ENCODE assay signal across 12 cellular contexts in the genomic region with DNA sequence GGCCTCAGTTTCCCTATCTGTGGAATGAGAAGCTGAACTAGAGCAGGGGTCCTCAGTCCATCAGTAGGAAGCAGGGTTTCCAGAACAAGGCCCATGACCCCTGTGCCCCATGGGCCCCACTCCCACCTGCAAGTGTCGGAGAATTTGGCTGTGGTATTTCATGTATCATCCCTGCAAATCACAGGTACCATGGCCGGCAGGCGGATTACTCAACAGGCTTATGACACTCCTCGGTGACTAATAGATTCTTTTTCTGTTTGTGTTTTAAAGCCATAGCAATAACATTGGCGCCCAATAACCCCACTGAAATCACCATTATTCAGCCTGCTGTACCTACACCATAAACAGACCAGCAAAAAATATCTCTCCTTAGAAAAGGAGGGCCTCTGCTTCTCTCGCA. TPM values are rescaled to one million over a fixed set of nuclear protein-coding genes. Genes with fewer than 3 reads are reported as not detected.
DNase-seq lines count a peak whose midpoint lies in the region; ATAC-seq, FAIRE-seq and TF ChIP-seq lines count a peak whose summit lies in the region.
"Had no signal": no experiment of that assay in that cellular context is flagged by ENCODE, and none has a peak within 500 bp of the region (broad histone marks: within the 10 kb centered on the region; RNA-seq: fewer than 3 reads in every experiment).

No MANE protein-coding gene starts in this region.

- no peak for ATAC-seq in HG02588 (IDR thresholded peaks at IDR 0.05; ENCODE audit: unreplicated experiment)

- no peak for TF ChIP-seq POLR2A in GM12892 (IDR thresholded peaks at IDR 0.05; ENCODE audit: low read depth, low read length)

- no peak for FAIRE-seq in GM12892 (lab: Jason Lieb, UNC)
- FAIRE-seq: G401.6, islet of Langerhans had no signal

- H3K4me3 ChIP-seq in AG10803 (ENCODE audit: low read length) (no peak overlapping the region), cardiac fibroblast (replicated peaks in 1 of 2; ENCODE audit: low read depth in 2 of 2, low read length in 2 of 2) (no peak overlapping the region)

- TF ChIP-seq CTCF in AG10803 (conservative IDR thresholded peaks at IDR 0.05; ENCODE audit: low read length) (no peak), cardiac fibroblast (IDR thresholded peaks at IDR 0.05; ENCODE audit: low read depth, low read length) (no peak)

- DNase-seq in AG10803 (ENCODE audit: low read depth) (peak; percentile 83), LoVo (ENCODE audit: low spot score) (peak; percentile 54), cardiac fibroblast (ENCODE audit: low read depth in 2 of 2) (peak; percentile 67 to 89), non-pigmented ciliary epithelial cell (ENCODE audit: low read depth) (peak; percentile 31), DMS79 treated with DMSO at 0.1 percent for 48 hours (lab: John Stamatoyannopoulos, UW) (no peak), GM12892 (ENCODE audit: insufficient read length) (no peak)
- no peak for DNase-seq in stimulated activated CD4-positive, alpha-beta T cell treated with anti-CD3 and anti-CD28 coated beads, Interleukin-15, amount 100 ng/mL, for 24 hours
- DNase-seq: activated B cell treated with CpG ODN at 0.5 μM for 24 hours, NCI-H510A had no signal

RNA-seq across cellular contexts. Expression of gene WNT11, which starts 60.0 kb away (rescaled TPM):
- 1.0 TPM for polyA plus RNA-seq in GM12892 (2012; ENCODE audit: missing spikeins)

Comparison
In these comparisons a context has a peak if more than half of its experiments do, and no peak if none do; other contexts are left out.
1. DNase-seq: peak in AG10803 (single experiment), LoVo (single experiment), cardiac fibroblast (2 of 2) and non-pigmented ciliary epithelial cell (single experiment); none in stimulated activated CD4-positive, alpha-beta T cell treated with anti-CD3 and anti-CD28 coated beads, Interleukin-15, amount 100 ng/mL, for 24 hours (single experiment), DMS79 treated with DMSO at 0.1 percent for 48 hours (single experiment) and GM12892 (single experiment).